ENCODE assay signal across 22 cellular contexts in the genomic region with DNA sequence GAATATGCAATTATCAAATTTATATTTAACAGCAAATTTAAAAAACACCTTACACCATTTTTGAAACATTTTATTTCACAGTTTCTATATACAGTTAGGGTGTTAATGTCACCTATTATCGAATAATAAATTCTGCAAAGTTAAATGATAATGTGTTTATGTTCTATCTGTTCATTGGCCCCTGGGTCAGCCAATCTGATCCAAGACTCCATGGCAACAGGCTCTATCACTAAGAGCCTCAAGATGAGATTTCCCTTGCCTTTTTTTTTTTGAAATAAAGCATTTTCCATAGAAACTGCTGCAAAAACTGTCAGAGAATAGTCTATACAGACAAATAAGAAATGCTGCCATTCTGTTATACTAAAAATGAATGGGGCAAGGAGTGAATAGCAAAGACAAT.
"Had no signal": no experiment of that assay in that cellular context is flagged by ENCODE, and none has a peak within 500 bp of the region (broad histone marks: within the 10 kb centered on the region; RNA-seq: fewer than 3 reads in every experiment).

No MANE protein-coding gene starts in this region.

- H3K36me3 ChIP-seq: colonic mucosa had no signal

- DNase-seq: colonic mucosa; cortex of kidney; effector CD8-positive, alpha-beta T cell; effector memory CD8-positive, alpha-beta T cell; endodermal cell; erythroblast; esophagus squamous epithelium; foreskin fibroblast; foreskin melanocyte; gastrocnemius medialis; glutamatergic neuron; head of caudate nucleus; heart right ventricle; hippocampal formation; left cardiac atrium; left lung; left ventricle myocardium superior; lower lobe of right lung; mesenchymal stem cell; mucosa of descending colon; naive B cell had no signal

- H3K4me3 ChIP-seq: colonic mucosa, esophagus squamous epithelium, gastrocnemius medialis, heart right ventricle, left lung, lower lobe of right lung, mucosa of descending colon had no signal

- ATAC-seq: effector memory CD8-positive, alpha-beta T cell; esophagus mucosa; gastrocnemius medialis; heart right ventricle; left cardiac atrium; left lung; left ventricle myocardium superior; lower lobe of right lung; mucosa of descending colon had no signal

- H3K9me3 ChIP-seq: colonic mucosa, esophagus squamous epithelium, gastrocnemius medialis, heart right ventricle, left lung, lower lobe of right lung, mucosa of descending colon had no signal

- H3K27me3 ChIP-seq: colonic mucosa, esophagus squamous epithelium, gastrocnemius medialis, heart right ventricle, left lung had no signal

- H3K27ac ChIP-seq: colonic mucosa, esophagus squamous epithelium, gastrocnemius medialis, heart right ventricle, left lung, lower lobe of right lung had no signal
